1 cellular context compared by ENCODE assay signal in the genomic region with DNA sequence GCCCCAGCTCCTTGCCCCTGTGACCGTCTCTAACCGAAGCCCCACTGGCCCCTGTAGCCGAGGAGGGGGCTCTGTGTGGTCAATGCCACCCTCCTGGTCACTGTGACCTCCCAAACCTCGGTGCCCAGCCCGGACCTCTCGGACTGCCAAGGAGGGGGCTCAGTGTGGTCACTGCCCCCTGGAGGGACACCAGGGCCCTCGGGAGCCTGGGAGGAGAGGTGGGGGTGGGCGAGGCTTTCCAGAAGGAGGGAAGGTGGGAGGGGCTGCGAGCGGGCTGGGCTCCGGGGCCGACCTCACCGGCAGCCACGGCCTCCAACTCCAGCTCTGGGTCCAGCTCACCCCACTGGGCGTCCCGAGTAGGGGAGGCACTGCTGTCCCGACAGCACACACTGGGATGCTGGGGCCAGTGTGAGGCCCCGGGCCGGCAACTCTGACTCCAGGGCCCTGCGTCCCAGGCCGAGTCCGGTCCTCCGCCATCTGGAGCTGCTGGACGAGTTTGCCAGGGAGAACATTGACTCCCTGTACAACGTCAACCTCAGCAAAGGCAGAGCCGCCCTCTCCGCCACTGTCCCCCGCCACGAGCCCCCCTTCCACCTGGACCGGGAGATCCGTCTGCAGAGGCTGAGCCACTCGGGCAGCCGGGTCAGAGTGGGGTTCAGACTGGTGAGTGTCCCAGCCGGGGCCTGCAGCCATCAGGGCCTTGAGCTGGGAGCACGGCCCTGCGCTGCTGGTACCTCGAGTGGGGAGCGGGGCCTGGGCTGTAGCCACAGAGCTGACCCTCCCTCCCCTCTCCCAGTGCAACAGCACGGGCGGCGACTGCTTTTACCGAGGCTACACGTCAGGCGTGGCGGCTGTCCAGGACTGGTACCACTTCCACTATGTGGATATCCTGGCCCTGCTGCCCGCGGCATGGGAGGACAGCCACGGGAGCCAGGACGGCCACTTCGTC.
TF ChIP-seq lines count a peak whose summit lies in the region.

No MANE protein-coding gene starts in this region.

TF ChIP-seq in IMR-90, 13 proteins besides CTCF, POLR2A, EP300 and RAD21:
- TF ChIP-seq, protein P1, sequence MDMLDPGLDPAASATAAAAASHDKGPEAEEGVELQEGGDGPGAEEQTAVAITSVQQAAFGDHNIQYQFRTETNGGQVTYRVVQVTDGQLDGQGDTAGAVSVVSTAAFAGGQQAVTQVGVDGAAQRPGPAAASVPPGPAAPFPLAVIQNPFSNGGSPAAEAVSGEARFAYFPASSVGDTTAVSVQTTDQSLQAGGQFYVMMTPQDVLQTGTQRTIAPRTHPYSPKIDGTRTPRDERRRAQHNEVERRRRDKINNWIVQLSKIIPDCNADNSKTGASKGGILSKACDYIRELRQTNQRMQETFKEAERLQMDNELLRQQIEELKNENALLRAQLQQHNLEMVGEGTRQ (IDR thresholded peaks at IDR 0.05; ENCODE audit: low read depth, low read length) = no peak
